In the genomic region with DNA sequence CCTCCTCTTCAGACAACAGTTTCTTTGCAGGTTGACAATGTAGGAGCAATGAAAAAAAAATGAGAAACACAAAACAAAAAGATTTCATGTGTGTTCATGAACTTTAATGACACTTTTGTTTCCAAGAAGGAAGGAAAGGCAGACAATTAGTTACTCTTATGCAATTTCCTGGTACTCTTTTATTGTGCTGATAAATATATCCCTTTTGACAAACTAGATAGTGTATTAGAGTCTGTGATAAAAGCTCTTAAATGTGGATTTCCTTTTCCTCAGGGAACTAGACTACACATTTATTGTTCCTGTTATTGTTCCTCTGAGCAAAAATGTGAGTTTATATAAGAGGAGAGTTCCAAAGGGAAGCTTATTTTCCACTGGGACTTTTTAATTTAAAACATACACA, we compare ENCODE assay signal across 28 cellular contexts.
"Had no signal": no experiment of that assay in that cellular context is flagged by ENCODE, and none has a peak within 500 bp of the region (broad histone marks: within the 10 kb centered on the region; RNA-seq: fewer than 3 reads in every experiment).

No MANE protein-coding gene starts in this region.

- H3K36me3 ChIP-seq: adrenal gland, esophagus muscularis mucosa, right atrium auricular region, thoracic aorta had no signal

- H3K27me3 Mint-ChIP-seq: activated naive CD8-positive, alpha-beta T cell treated with anti-CD3 and anti-CD28 coated beads for 36 hours; effector memory CD8-positive, alpha-beta T cell; naive thymus-derived CD4-positive, alpha-beta T cell; stimulated activated naive CD8-positive, alpha-beta T cell treated with anti-CD3 and anti-CD28 coated beads, Interleukin-15, Interleukin-2, amounts not matched to agents 100 ng/mL and 50 ng/mL, for 24 hours had no signal

- H3K9me3 Mint-ChIP-seq: neural crest cell had no signal

- H3K4me1 Mint-ChIP-seq: activated naive CD8-positive, alpha-beta T cell treated with anti-CD3 and anti-CD28 coated beads for 36 hours; naive thymus-derived CD4-positive, alpha-beta T cell; neural crest cell had no signal

- DNase-seq: activated CD4-positive, alpha-beta T cell treated with anti-CD3 and anti-CD28 coated beads for 48 hours; activated CD4-positive, alpha-beta T cell treated with anti-CD3 and anti-CD28 coated beads, Interleukin-2, amount 50 U/mL, for 48 hours; activated CD8-positive, alpha-beta memory T cell treated with anti-CD3 and anti-CD28 coated beads for 24 hours; activated effector memory CD4-positive, alpha-beta T cell treated with Interleukin-2 at 50 U/mL for 16 hours; activated naive CD4-positive, alpha-beta T cell treated with Interleukin-2 at 50 U/mL for 16 hours; activated naive CD8-positive, alpha-beta T cell treated with anti-CD3 and anti-CD28 coated beads for 36 hours; adrenal gland; aorta; body of pancreas; dorsolateral prefrontal cortex; effector memory CD8-positive, alpha-beta T cell; islet precursor cell; midbrain; naive thymus-derived CD4-positive, alpha-beta T cell; nucleus accumbens; stimulated activated CD4-positive, alpha-beta T cell treated with anti-CD3 and anti-CD28 coated beads, Interleukin-4, amount 100 ng/mL, for 1 hour; T-helper 1 cell; trophoblast cell had no signal

- H3K27ac Mint-ChIP-seq: activated naive CD8-positive, alpha-beta T cell treated with anti-CD3 and anti-CD28 coated beads for 36 hours; effector memory CD8-positive, alpha-beta T cell; naive thymus-derived CD4-positive, alpha-beta T cell; stimulated activated naive CD8-positive, alpha-beta T cell treated with anti-CD3 and anti-CD28 coated beads, Interleukin-15, Interleukin-2, amounts not matched to agents 100 ng/mL and 50 ng/mL, for 24 hours; T-helper 2 cell treated with Interferon-gamma antibody and Interleukin-4, amounts not matched to agents 5 μg/mL and 100 μg/mL, for 36 hours had no signal

- H3K36me3 Mint-ChIP-seq: activated naive CD8-positive, alpha-beta T cell treated with anti-CD3 and anti-CD28 coated beads for 36 hours; naive thymus-derived CD4-positive, alpha-beta T cell had no signal

- H3K9me3 ChIP-seq: adrenal gland, body of pancreas, esophagus muscularis mucosa, right atrium auricular region, thoracic aorta had no signal

- H3K79me2 ChIP-seq: hepatocyte, parathyroid adenoma had no signal

- ATAC-seq: activated CD4-positive, CD25-positive, alpha-beta regulatory T cell treated with anti-CD3 and anti-CD28 coated beads, Interleukin-2, amount 50 U/mL, for 24 hours; body of pancreas; effector memory CD8-positive, alpha-beta T cell; naive thymus-derived CD4-positive, alpha-beta T cell had no signal

- H3K4me3 Mint-ChIP-seq: activated naive CD8-positive, alpha-beta T cell treated with anti-CD3 and anti-CD28 coated beads for 36 hours; effector memory CD8-positive, alpha-beta T cell; naive thymus-derived CD4-positive, alpha-beta T cell; neural crest cell; stimulated activated naive CD8-positive, alpha-beta T cell treated with anti-CD3 and anti-CD28 coated beads, Interleukin-15, Interleukin-2, amounts not matched to agents 100 ng/mL and 50 ng/mL, for 24 hours; T-helper 2 cell treated with Interferon-gamma antibody and Interleukin-4, amounts not matched to agents 5 μg/mL and 100 μg/mL, for 36 hours had no signal

- H3K4me1 ChIP-seq: adrenal gland, body of pancreas, esophagus muscularis mucosa, parathyroid adenoma, right atrium auricular region had no signal

- H3K27me3 ChIP-seq: adrenal gland, body of pancreas, esophagus muscularis mucosa, hepatocyte, right atrium auricular region had no signal

- H3K4me3 ChIP-seq: adrenal gland, body of pancreas, dorsolateral prefrontal cortex, esophagus muscularis mucosa, hepatocyte, right atrium auricular region, thoracic aorta had no signal

- H2AFZ ChIP-seq: hepatocyte, parathyroid adenoma had no signal

- H3K4me2 ChIP-seq: hepatocyte had no signal

- H3K27ac ChIP-seq: adrenal gland, body of pancreas, dorsolateral prefrontal cortex, esophagus muscularis mucosa, hepatocyte, parathyroid adenoma, right atrium auricular region, thoracic aorta, VCaP had no signal
